ENCODE assay signal across 8 cellular contexts in the genomic region with DNA sequence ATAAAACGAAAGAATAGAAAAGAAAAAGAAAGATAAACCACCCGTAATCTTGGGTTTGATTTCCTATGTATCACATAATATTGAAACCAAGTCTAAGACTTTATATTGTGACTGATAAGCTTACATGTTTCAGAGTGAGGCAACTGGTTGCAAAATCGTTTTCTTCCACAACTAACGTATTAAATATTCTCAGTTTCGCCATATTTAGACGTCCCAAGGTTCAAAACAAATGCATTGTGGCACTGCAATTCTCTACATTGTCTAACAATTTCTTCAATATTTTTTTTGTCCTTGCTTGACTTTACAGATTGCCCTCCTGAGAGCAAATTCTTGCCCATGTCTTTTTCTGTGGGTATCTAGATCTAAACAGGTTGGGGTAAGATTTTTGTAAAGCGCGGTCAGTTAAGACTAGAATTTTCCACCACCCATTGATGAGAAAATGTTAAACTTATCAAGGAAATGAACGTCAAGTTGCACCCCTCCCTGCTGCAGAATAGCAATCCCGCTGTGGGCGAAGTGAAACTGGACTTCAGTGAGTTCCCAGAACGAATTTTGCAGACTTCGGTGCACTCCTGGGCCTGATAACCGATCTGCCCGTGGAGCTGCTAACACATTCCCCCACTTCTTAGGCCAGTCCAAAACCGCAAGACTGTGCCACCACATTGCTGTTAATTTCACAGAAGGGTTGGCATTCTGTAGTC. TPM values are rescaled to one million over a fixed set of nuclear protein-coding genes. Genes with fewer than 3 reads are reported as not detected.
DNase-seq lines count a peak whose midpoint lies in the region; TF ChIP-seq lines count a peak whose summit lies in the region.

No MANE protein-coding gene starts in this region.

- peaks cover 0 to 2% (median 0%) of the 10 kb centered on the region in 11 experiments; a peak in 2 of 22 replicates for H3K36me3 ChIP-seq in BLaER1 treated with 17β-estradiol and CSF1 and Interleukin-3, amounts not matched to agents 10 nM and 100 nM
- H3K36me3 ChIP-seq in NT2/D1 (ENCODE audit: insufficient read depth, insufficient read length, low read length): peaks cover 41% of the 10 kb centered on the region
- peaks cover 18% of the 10 kb centered on the region for H3K36me3 ChIP-seq in osteoblast (ENCODE audit: insufficient read depth, low read length)

- TF ChIP-seq CTCF in osteoblast (IDR thresholded peaks at IDR 0.05; ENCODE audit: extremely low read depth, low read depth, low read length): no peak

- H3K9me3 ChIP-seq in BLaER1 treated with 17β-estradiol and CSF1 and Interleukin-3, amounts not matched to agents 10 nM and 100 nM (replicated peaks in 1 of 11): peaks cover 0 to 10% (median 0%) of the 10 kb centered on the region in 11 experiments; a peak in 6 of 22 replicates
- H3K9me3 ChIP-seq in NT2/D1 (ENCODE audit: insufficient read depth, low read length): no peaks in the 10 kb centered on the region
- no peaks in the 10 kb centered on the region for H3K9me3 ChIP-seq in osteoblast (ENCODE audit: low read depth, low read length)

- peaks cover 20 to 38% (median 26%) of the 10 kb centered on the region in 10 experiments; a peak in 19 of 20 replicates for H3K4me1 ChIP-seq in BLaER1 treated with 17β-estradiol and CSF1 and Interleukin-3, amounts not matched to agents 10 nM and 100 nM
- H3K4me1 ChIP-seq in NT2/D1 (ENCODE audit: insufficient read depth, insufficient read length): peaks cover 6% of the 10 kb centered on the region
- peaks cover 12% of the 10 kb centered on the region for H3K4me1 ChIP-seq in osteoblast (ENCODE audit: insufficient read depth, low read length)

- H4K20me1 ChIP-seq in BLaER1 treated with 17β-estradiol and CSF1 and Interleukin-3, amounts not matched to agents 10 nM and 100 nM: peaks cover 9 to 41% (median 23%) of the 10 kb centered on the region in 11 experiments; a peak in 19 of 22 replicates
- peaks cover 2% of the 10 kb centered on the region for H4K20me1 ChIP-seq in osteoblast (ENCODE audit: insufficient read depth, low read length)

- DNase-seq in NT2/D1 (ENCODE audit: low read depth, low spot score) (no peak), epithelial cell of prostate (ENCODE audit: low read depth, low spot score) (no peak), osteoblast (ENCODE audit: insufficient read length, low spot score, missing footprints) (peak; percentile 77), AG08396 (ENCODE audit: low spot score) (no peak), iPS-NIHi11 (ENCODE audit: low spot score) (no peak)
- DNase-seq in activated CD4-positive, alpha-beta T cell treated with anti-CD3 and anti-CD28 coated beads for 48 hours: no peak
- no peak for DNase-seq in stimulated activated CD4-positive, alpha-beta T cell treated with anti-CD3 and anti-CD28 coated beads, Interleukin-1b, Interleukin-23, amount 100 ng/mL, for 48 hours

- H3K9ac ChIP-seq in BLaER1 treated with 17β-estradiol and CSF1 and Interleukin-3, amounts not matched to agents 10 nM and 100 nM: peak overlapping the region in 3 of 11 experiments; percentile 3 to 79 (median 79); a peak in 2 of 22 replicates
- no peak overlapping the region for H3K9ac ChIP-seq in NT2/D1 (ENCODE audit: insufficient read length, low read depth)

- H3K4me2 ChIP-seq in BLaER1 treated with 17β-estradiol and CSF1 and Interleukin-3, amounts not matched to agents 10 nM and 100 nM: peak overlapping the region; percentile 34 to 96 (median 83)
- H3K4me2 ChIP-seq in osteoblast (ENCODE audit: insufficient read depth, low read length): peak overlapping the region; percentile 93

- H3K27ac ChIP-seq in BLaER1 treated with 17β-estradiol and CSF1 and Interleukin-3, amounts not matched to agents 10 nM and 100 nM: no peak overlapping the region
- peak overlapping the region; percentile 96 for H3K27ac ChIP-seq in epithelial cell of prostate
- H3K27ac ChIP-seq in osteoblast (ENCODE audit: low read depth, low read length): peak overlapping the region; percentile 49

- peaks cover 53% of the 10 kb centered on the region for H3K79me2 ChIP-seq in osteoblast (ENCODE audit: insufficient read depth, low read length)

- peak overlapping the region; percentile 73 for H2AFZ ChIP-seq in osteoblast (ENCODE audit: low read length)

- peak overlapping the region in 5 of 10 experiments; percentile 62 to 75 (median 69); a peak in 10 of 20 replicates for H3K4me3 ChIP-seq in BLaER1 treated with 17β-estradiol and CSF1 and Interleukin-3, amounts not matched to agents 10 nM and 100 nM
- H3K4me3 ChIP-seq in NT2/D1 (ENCODE audit: insufficient read length, low read depth) (peak overlapping the region; percentile 29), osteoblast (ENCODE audit: insufficient read depth, low read length) (peak overlapping the region; percentile 76)

- peaks cover 86 to 100% (median 100%) of the 10 kb centered on the region in 11 experiments for H3K27me3 ChIP-seq in BLaER1 treated with 17β-estradiol and CSF1 and Interleukin-3, amounts not matched to agents 10 nM and 100 nM
- H3K27me3 ChIP-seq in NT2/D1 (ENCODE audit: insufficient read depth, insufficient read length) (peaks cover 75% of the 10 kb centered on the region), osteoblast (ENCODE audit: insufficient read depth, low read length) (peaks cover under 1% of the 10 kb centered on the region)

RNA-seq across cellular contexts. Expression of a gene that starts 2.7 kb away (rescaled TPM):
- 11.9 and 14.1 TPM in 2 replicates for total RNA-seq in osteoblast

Comparison
In these comparisons a context has a peak if more than half of its experiments do, and no peak if none do; other contexts are left out.
1. H3K27ac ChIP-seq: peak in epithelial cell of prostate (single experiment) and osteoblast (single experiment); none in BLaER1 treated with 17β-estradiol and CSF1 and Interleukin-3, amounts not matched to agents 10 nM and 100 nM (0 of 11).